Comparison of ENCODE assay signal across 26 cellular contexts in the genomic region with DNA sequence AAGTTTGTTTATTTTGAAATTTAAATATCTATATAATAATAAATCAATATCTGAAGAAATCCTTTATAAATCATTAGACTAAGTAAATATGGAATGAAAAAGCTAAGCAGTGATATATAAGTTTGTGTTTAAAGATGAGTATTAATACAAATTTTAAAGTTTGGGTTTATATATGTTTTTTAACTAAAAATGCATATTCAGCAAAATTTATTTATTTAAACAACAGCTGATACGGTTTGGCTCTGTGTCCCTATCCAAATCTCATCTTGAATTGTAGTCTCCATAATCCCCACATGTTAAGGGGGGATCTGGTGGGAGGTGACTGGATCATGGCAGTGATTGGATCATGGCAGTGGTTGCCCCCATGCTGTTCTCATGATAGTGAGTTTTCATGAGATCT.
"Had no signal": no experiment of that assay in that cellular context is flagged by ENCODE, and none has a peak within 500 bp of the region (broad histone marks: within the 10 kb centered on the region; RNA-seq: fewer than 3 reads in every experiment).

No MANE protein-coding gene starts in this region.

- H3K4me1 ChIP-seq: left ventricle myocardium inferior, prostate gland, sigmoid colon, spleen, suprapubic skin, tibial artery, upper lobe of right lung had no signal

- H3K27me3 ChIP-seq: ovary, sigmoid colon, spleen, suprapubic skin, tibial artery, upper lobe of right lung had no signal

- H3K4me3 ChIP-seq: left ventricle myocardium inferior, lung, mucosa of descending colon, ovary, prostate gland, sigmoid colon, spleen, suprapubic skin, thoracic aorta, tibial artery, upper lobe of right lung had no signal

- H3K36me3 ChIP-seq: left ventricle myocardium inferior, ovary, prostate gland, sigmoid colon, spleen, suprapubic skin, thoracic aorta, tibial artery, upper lobe of right lung had no signal

- ATAC-seq: mucosa of descending colon; naive thymus-derived CD4-positive, alpha-beta T cell; natural killer cell treated with Interleukin-12 subunit alpha and Interleukin-12 subunit beta and Interleukin-15 and Interleukin-18, amount 100 ng/mL, for 72 hours; right cardiac atrium; stimulated activated effector memory CD8-positive, alpha-beta T cell treated with anti-CD3 and anti-CD28 coated beads, Interleukin-12 subunit alpha, Interleukin-12 subunit beta, amount 100 ng/mL, for 72 hours; upper lobe of right lung had no signal

- FAIRE-seq: islet of Langerhans, urothelium cell line had no signal

- H3K27ac ChIP-seq: left ventricle myocardium inferior, ovary, prostate gland, sigmoid colon, spleen, suprapubic skin, thoracic aorta, tibial artery, upper lobe of right lung had no signal

- DNase-seq: hypothalamus; immature natural killer cell; left ventricle myocardium inferior; midbrain; mucosa of descending colon; naive thymus-derived CD4-positive, alpha-beta T cell; ovary; posterior cingulate gyrus; retina; right cardiac atrium; sigmoid colon; small intestine; spleen; stimulated activated CD4-positive, alpha-beta T cell treated with anti-CD3 and anti-CD28 coated beads, Interleukin-4, amount 100 ng/mL, for 24 hours; stimulated activated naive CD4-positive, alpha-beta T cell; tibial artery; trophoblast cell; upper lobe of right lung had no signal

- H3K9me3 ChIP-seq: mucosa of descending colon, ovary, prostate gland, sigmoid colon, suprapubic skin, thoracic aorta, tibial artery, upper lobe of right lung had no signal
